8 cellular contexts compared by ENCODE assay signal in genomic region chr18:62716679-62717058, GRCh38. TPM values are rescaled to one million over a fixed set of nuclear protein-coding genes. Genes with fewer than 3 reads are reported as not detected.
A peak's percentile ranks its signal among the peaks of the same experiment; 100 is the strongest.
DNase-seq lines count a peak whose midpoint lies in the region; ATAC-seq and TF ChIP-seq lines count a peak whose summit lies in the region.

No MANE protein-coding gene starts in this region.

- H3K27me3 Mint-ChIP-seq in Calu3 (ENCODE audit: unreplicated experiment) (no peaks in the 10 kb centered on the region), osteocyte (ENCODE audit: unreplicated experiment) (no peaks in the 10 kb centered on the region)
- H3K27me3 Mint-ChIP-seq in activated naive CD4-positive, alpha-beta T cell treated with anti-CD3 and anti-CD28 coated beads for 36 hours (ENCODE audit: low read depth), result peaks cover 6% of the 10 kb centered on the region

- peaks cover 61% of the 10 kb centered on the region for H3K36me3 Mint-ChIP-seq in Calu3 (ENCODE audit: insufficient read depth, unreplicated experiment)
- peaks cover 4% of the 10 kb centered on the region for H3K36me3 Mint-ChIP-seq in activated naive CD4-positive, alpha-beta T cell treated with anti-CD3 and anti-CD28 coated beads for 36 hours (ENCODE audit: low read depth)
- no peaks in the 10 kb centered on the region for H3K36me3 Mint-ChIP-seq in osteocyte (ENCODE audit: unreplicated experiment)

- BruUV-seq in Calu3 (replicated peaks; lab: Mats Ljungman, UMichigan), result no TSS peak

- CTCF ChIA-PET in Calu3 (lab: Charles Lee), result interaction anchor here (0.7 to 1.6 kb wide), 3 partner anchors 44 to 266 kb away, joined by 3 to 6 read pairs (median 4); no protein-coding TSS in a partner anchor
- CTCF ChIA-PET in activated naive CD4-positive, alpha-beta T cell treated with anti-CD3 and anti-CD28 coated beads for 36 hours (lab: Charles Lee), result interaction anchor here (0.6 to 4.2 kb wide), 5 partner anchors 68 to 268 kb away, joined by 3 to 31 read pairs (median 6); no protein-coding TSS in a partner anchor

- H3K27ac Mint-ChIP-seq in Calu3 (ENCODE audit: unreplicated experiment) (peak overlapping the region; percentile 86), osteocyte (ENCODE audit: unreplicated experiment) (no peak overlapping the region)
- no peak overlapping the region for H3K27ac Mint-ChIP-seq in activated naive CD4-positive, alpha-beta T cell treated with anti-CD3 and anti-CD28 coated beads for 36 hours

- H3K4me1 Mint-ChIP-seq in Calu3 (ENCODE audit: low read depth, unreplicated experiment), result peaks cover 9% of the 10 kb centered on the region
- peaks cover 38% of the 10 kb centered on the region for H3K4me1 Mint-ChIP-seq in activated naive CD4-positive, alpha-beta T cell treated with anti-CD3 and anti-CD28 coated beads for 36 hours (ENCODE audit: low read depth)
- H3K4me1 Mint-ChIP-seq in osteocyte (ENCODE audit: unreplicated experiment), result peaks cover 40% of the 10 kb centered on the region

- H3K4me3 Mint-ChIP-seq in Calu3 (ENCODE audit: low read depth, unreplicated experiment), result peak overlapping the region; percentile 80
- peak overlapping the region; percentile 84 for H3K4me3 Mint-ChIP-seq in activated naive CD4-positive, alpha-beta T cell treated with anti-CD3 and anti-CD28 coated beads for 36 hours
- peak overlapping the region; percentile 82 for H3K4me3 Mint-ChIP-seq in osteocyte (ENCODE audit: unreplicated experiment)

- peak; percentile 17 for ATAC-seq in GM21529 (IDR thresholded peaks at IDR 0.05; ENCODE audit: unreplicated experiment)

- no peaks in the 10 kb centered on the region for H3K9me3 Mint-ChIP-seq in Calu3 (ENCODE audit: low read depth, unreplicated experiment)
- no peaks in the 10 kb centered on the region for H3K9me3 Mint-ChIP-seq in activated naive CD4-positive, alpha-beta T cell treated with anti-CD3 and anti-CD28 coated beads for 36 hours
- no peaks in the 10 kb centered on the region for H3K9me3 Mint-ChIP-seq in osteocyte (ENCODE audit: unreplicated experiment)

- TF ChIP-seq CTCF in Calu3 (IDR thresholded peaks at IDR 0.05; ENCODE audit: unreplicated experiment) (no peak), osteocyte (IDR thresholded peaks at IDR 0.05) (peak; percentile 30)

- intact Hi-C loops in Calu3 (cut with micrococcal nuclease; ENCODE audit: unreplicated experiment) (loop anchor here (1.0 to 5.0 kb wide), 8 partner anchors 40 to 389 kb away; partner anchors contain the start of gene TNFRSF11A), head of caudate nucleus (cut with DNase I) (loop anchor here (5.0 to 10.0 kb wide), 2 partner anchors 102 to 194 kb away; partner anchors contain the start of gene ZCCHC2)
- intact Hi-C loops in activated naive CD4-positive, alpha-beta T cell treated with anti-CD3 and anti-CD28 coated beads for 36 hours (cut with micrococcal nuclease), result loop anchor here (2.0 to 10.0 kb wide), 6 partner anchors 54 to 1236 kb away; partner anchors contain the start of gene TNFRSF11A

- DNase-seq in Calu3 (peak; percentile 65), NCI-H748 (lab: John Stamatoyannopoulos, UW; ENCODE audit: unreplicated experiment) (peak; percentile 78), head of caudate nucleus (peak in 35 of 42 donors; percentile 22 to 82 (median 59)), osteocyte (ENCODE audit: extremely low spot score, unreplicated experiment) (peak; percentile 87), NCI-H446 treated with DMSO at 0.1 percent for 48 hours (lab: John Stamatoyannopoulos, UW) (no peak), epidermal melanocyte (ENCODE audit: insufficient read length, low spot score) (no peak)
- DNase-seq in activated naive CD4-positive, alpha-beta T cell treated with anti-CD3 and anti-CD28 coated beads for 36 hours, result peak; percentile 53

RNA-seq across cellular contexts. Expression of gene PHLPP1, which starts 1.3 kb away (rescaled TPM):
- total RNA-seq in Calu3 (2022) (28.0 and 32.8 TPM in 2 replicates), osteocyte (19.6 and 22.7 TPM in 2 replicates)
- total RNA-seq in activated naive CD4-positive, alpha-beta T cell treated with anti-CD3 and anti-CD28 coated beads for 36 hours, result 1 to 10 TPM; 6.5 to 7.2 TPM

Comparison
In these comparisons a context has a peak if more than half of its experiments do, and no peak if none do; other contexts are left out.
1. DNase-seq: peak in Calu3 (single experiment), NCI-H748 (single experiment), activated naive CD4-positive, alpha-beta T cell treated with anti-CD3 and anti-CD28 coated beads for 36 hours (single experiment), head of caudate nucleus (35 of 42) and osteocyte (single experiment); none in NCI-H446 treated with DMSO at 0.1 percent for 48 hours (single experiment) and epidermal melanocyte (single experiment).
2. Peak in every context shown above with its lines, with median percentiles within 50 percentile points of each other: H3K4me3 Mint-ChIP-seq.